Comparison of ENCODE assay signal across 16 cellular contexts in the genomic region with DNA sequence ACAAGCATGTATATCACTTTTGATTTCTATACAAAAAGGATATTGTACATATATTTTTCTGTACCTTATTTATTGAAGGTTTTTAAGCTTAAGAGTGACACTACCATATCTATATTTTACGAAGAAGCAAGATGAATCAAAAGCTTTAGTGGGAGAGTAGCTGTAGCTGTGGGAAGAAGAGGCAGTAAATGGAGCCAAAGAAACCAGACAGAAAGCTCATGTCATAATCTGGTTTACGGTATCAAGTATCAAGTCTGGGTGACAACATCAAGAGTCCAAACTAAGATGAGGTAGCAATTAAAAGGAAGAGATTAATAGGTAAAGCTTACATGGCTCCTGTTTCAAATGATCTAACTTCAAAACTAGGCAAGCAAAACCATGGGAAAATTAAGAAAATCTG. TPM values are rescaled to one million over a fixed set of nuclear protein-coding genes. Genes with fewer than 3 reads are reported as not detected.
A peak's percentile ranks its signal among the peaks of the same experiment; 100 is the strongest.
DNase-seq lines count a peak whose midpoint lies in the region; ATAC-seq and TF ChIP-seq lines count a peak whose summit lies in the region.
"Had no signal": no experiment of that assay in that cellular context is flagged by ENCODE, and none has a peak within 500 bp of the region (broad histone marks: within the 10 kb centered on the region; RNA-seq: fewer than 3 reads in every experiment).

No MANE protein-coding gene starts in this region.

- no peaks in the 10 kb centered on the region for H3K79me1 ChIP-seq in trophoblast cell (ENCODE audit: low read length)

- no peaks in the 10 kb centered on the region for H3K9me3 Mint-ChIP-seq in activated naive CD4-positive, alpha-beta T cell treated with anti-CD3 and anti-CD28 coated beads, Interleukin-2, amount 50 U/mL, for 24 hours
- no peaks in the 10 kb centered on the region for H3K9me3 Mint-ChIP-seq in activated naive CD4-positive, alpha-beta T cell treated with anti-CD3 and anti-CD28 coated beads, Interleukin-2, amount 50 U/mL, for 72 hours
- H3K9me3 Mint-ChIP-seq in CD14-positive monocyte: peaks cover 1 to 12% (median 6%) of the 10 kb centered on the region in 7 donors
- H3K9me3 Mint-ChIP-seq: neural progenitor cell had no signal

- H3K18ac ChIP-seq in trophoblast cell (ENCODE audit: low read length): no peak overlapping the region

- no peak for ATAC-seq in activated naive CD4-positive, alpha-beta T cell treated with anti-CD3 and anti-CD28 coated beads, Interleukin-2, amount 50 U/mL, for 72 hours
- no peak for ATAC-seq in lower lobe of right lung
- no peak for ATAC-seq in thoracic aorta (ENCODE audit: insufficient number of reproducible peaks, low FRiP score, low read depth)

- no peak overlapping the region for H3K4me2 ChIP-seq in trophoblast cell (ENCODE audit: low read length)
- H3K4me2 ChIP-seq: neural progenitor cell had no signal

- H4K8ac ChIP-seq in trophoblast cell (ENCODE audit: low read depth, low read length): no peak overlapping the region

- H2BK5ac ChIP-seq in trophoblast cell (ENCODE audit: low read depth, low read length, poor library complexity): no peak overlapping the region

- TF ChIP-seq CTCF in lower lobe of right lung (IDR thresholded peaks at IDR 0.05) (no peak), thoracic aorta (IDR thresholded peaks at IDR 0.05) (no peak), CD14-positive monocyte (IDR thresholded peaks at IDR 0.05) (no peak)

- WGBS in trophoblast cell (ENCODE audit: extremely low coverage, insufficient coverage, insufficient read length): no CpG with 5 or more reads among the region's 2 CpGs

- H2AFZ ChIP-seq in trophoblast cell (ENCODE audit: insufficient read depth, low read length, poor library complexity): no peak overlapping the region
- H2AFZ ChIP-seq: neural progenitor cell had no signal

- H3K23ac ChIP-seq in trophoblast cell (ENCODE audit: low read length): no peak overlapping the region

- peaks cover 17% of the 10 kb centered on the region for H3K4me1 Mint-ChIP-seq in activated naive CD4-positive, alpha-beta T cell treated with anti-CD3 and anti-CD28 coated beads, Interleukin-2, amount 50 U/mL, for 24 hours
- peaks cover 3% of the 10 kb centered on the region for H3K4me1 Mint-ChIP-seq in CD14-positive monocyte
- H3K4me1 Mint-ChIP-seq: neural progenitor cell had no signal

- no peak overlapping the region for H3K14ac ChIP-seq in trophoblast cell (ENCODE audit: low read length)

- H3K4me3 ChIP-seq in adipocyte (ENCODE audit: low read length): peak overlapping the region; percentile 79
- H3K4me3 ChIP-seq in lower lobe of right lung: peak overlapping the region; percentile 29
- H3K4me3 ChIP-seq in thoracic aorta: peak overlapping the region; percentile 68
- no peak overlapping the region for H3K4me3 ChIP-seq in trophoblast cell (ENCODE audit: low read depth, low read length)
- H3K4me3 ChIP-seq: neural progenitor cell had no signal

- peaks cover 38% of the 10 kb centered on the region for H3K36me3 Mint-ChIP-seq in activated naive CD4-positive, alpha-beta T cell treated with anti-CD3 and anti-CD28 coated beads, Interleukin-2, amount 50 U/mL, for 24 hours
- H3K36me3 Mint-ChIP-seq in activated naive CD4-positive, alpha-beta T cell treated with anti-CD3 and anti-CD28 coated beads, Interleukin-2, amount 50 U/mL, for 72 hours: peaks cover 18 to 37% of the 10 kb centered on the region in 2 donors
- H3K36me3 Mint-ChIP-seq in CD14-positive monocyte: peaks cover 22 to 23% of the 10 kb centered on the region in 2 donors

- no peak overlapping the region for H2BK12ac ChIP-seq in trophoblast cell (ENCODE audit: low read length)

- no peak overlapping the region for H2BK120ac ChIP-seq in trophoblast cell (ENCODE audit: insufficient read depth, low read length, poor library complexity)

- H3K9ac ChIP-seq in adipocyte (ENCODE audit: low read length) (no peak overlapping the region), trophoblast cell (ENCODE audit: low read length) (no peak overlapping the region)
- H3K9ac ChIP-seq: neural progenitor cell had no signal

- intact Hi-C loops in lower lobe of right lung (cut with DNase I) (no loop called here), CD14-positive monocyte (cut with micrococcal nuclease) (no loop called here)

- no peaks in the 10 kb centered on the region for H3K79me2 ChIP-seq in trophoblast cell (ENCODE audit: control insufficient read depth, insufficient read depth, low read length, poor library complexity)

- H3K4me1 ChIP-seq in adipocyte (ENCODE audit: control insufficient read depth, insufficient read depth, low read length): peaks cover 6% of the 10 kb centered on the region
- no peaks in the 10 kb centered on the region for H3K4me1 ChIP-seq in lower lobe of right lung
- H3K4me1 ChIP-seq in thoracic aorta (ENCODE audit: control insufficient read depth in 1 of 2, low read depth in 2 of 2): peaks cover 6 to 7% of the 10 kb centered on the region in 2 donors
- H3K4me1 ChIP-seq in trophoblast cell (ENCODE audit: control insufficient read depth in 1 of 2, insufficient read depth in 2 of 2, low read length in 2 of 2): no peaks in the 10 kb centered on the region
- H3K4me1 ChIP-seq: neural progenitor cell had no signal

- no peaks in the 10 kb centered on the region for H3K27me3 Mint-ChIP-seq in activated naive CD4-positive, alpha-beta T cell treated with anti-CD3 and anti-CD28 coated beads, Interleukin-2, amount 50 U/mL, for 24 hours
- H3K27me3 Mint-ChIP-seq in CD14-positive monocyte (ENCODE audit: low read depth in 3 of 3): peaks cover 0 to 3% (median 2%) of the 10 kb centered on the region in 3 donors
- H3K27me3 Mint-ChIP-seq: CD4-positive, CD25-positive, alpha-beta regulatory T cell had no signal

- H4K12ac ChIP-seq in trophoblast cell (ENCODE audit: low read depth, low read length): no peak overlapping the region

- H3K9me3 ChIP-seq in adipocyte (ENCODE audit: control insufficient read depth, low read length) (no peaks in the 10 kb centered on the region), lower lobe of right lung (no peaks in the 10 kb centered on the region), thoracic aorta (no peaks in the 10 kb centered on the region), trophoblast cell (ENCODE audit: insufficient read depth, low read depth, low read length) (no peaks in the 10 kb centered on the region)

- no peak overlapping the region for H4K91ac ChIP-seq in trophoblast cell (ENCODE audit: low read depth, low read length)

- H3K4ac ChIP-seq in trophoblast cell (ENCODE audit: low read depth, low read length): no peak overlapping the region

- no peak overlapping the region for H2AK5ac ChIP-seq in trophoblast cell (ENCODE audit: low read length)

- no peak for DNase-seq in activated naive CD4-positive, alpha-beta T cell treated with anti-CD3 and anti-CD28 coated beads, Interleukin-2, amount 50 U/mL, for 72 hours (ENCODE audit: low spot score in 2 of 2)
- no peak for DNase-seq in adipocyte (ENCODE audit: low read depth)
- no peak for DNase-seq in lower lobe of right lung
- DNase-seq in thoracic aorta (ENCODE audit: low spot score): no peak
- DNase-seq in trophoblast cell: no peak
- no peak for DNase-seq in CD14-positive monocyte (ENCODE audit: low spot score)
- DNase-seq in DMS 273 treated with DMSO at 0.1 percent for 48 hours (lab: John Stamatoyannopoulos, UW): no peak
- DNase-seq: activated effector memory CD4-positive, alpha-beta T cell treated with Interleukin-2 at 50 U/mL for 16 hours; aorta; KBM-7; NCI-H1105; retina; SW 1271 had no signal

- H3K27ac ChIP-seq in lower lobe of right lung (no peak overlapping the region), thoracic aorta (no peak overlapping the region), trophoblast cell (ENCODE audit: low read depth, low read length) (no peak overlapping the region)
- H3K27ac ChIP-seq: neural progenitor cell had no signal

- H3K4me3 Mint-ChIP-seq in activated naive CD4-positive, alpha-beta T cell treated with anti-CD3 and anti-CD28 coated beads, Interleukin-2, amount 50 U/mL, for 24 hours: no peak overlapping the region
- no peak overlapping the region for H3K4me3 Mint-ChIP-seq in CD14-positive monocyte
- H3K4me3 Mint-ChIP-seq: neural progenitor cell had no signal

- H3K36me3 ChIP-seq in adipocyte (ENCODE audit: control insufficient read depth, insufficient read depth, low read length, severe bottlenecking) (no peaks in the 10 kb centered on the region), lower lobe of right lung (no peaks in the 10 kb centered on the region), thoracic aorta (no peaks in the 10 kb centered on the region), trophoblast cell (ENCODE audit: control insufficient read depth in 1 of 2, insufficient read depth in 2 of 2, low read length in 2 of 2) (no peaks in the 10 kb centered on the region)

- H3K27me3 ChIP-seq in adipocyte (replicated peaks; ENCODE audit: control insufficient read depth, insufficient read depth, low read length) (no peaks in the 10 kb centered on the region), lower lobe of right lung (ENCODE audit: low read depth) (no peaks in the 10 kb centered on the region), thoracic aorta (replicated peaks; ENCODE audit: insufficient read depth) (no peaks in the 10 kb centered on the region), trophoblast cell (ENCODE audit: insufficient read depth, low read length) (no peaks in the 10 kb centered on the region)
- H3K27me3 ChIP-seq: neural progenitor cell had no signal

- peak overlapping the region; percentile 3 for H3K27ac Mint-ChIP-seq in activated naive CD4-positive, alpha-beta T cell treated with anti-CD3 and anti-CD28 coated beads, Interleukin-2, amount 50 U/mL, for 24 hours
- no peak overlapping the region for H3K27ac Mint-ChIP-seq in activated naive CD4-positive, alpha-beta T cell treated with anti-CD3 and anti-CD28 coated beads, Interleukin-2, amount 50 U/mL, for 72 hours
- H3K27ac Mint-ChIP-seq in CD14-positive monocyte: no peak overlapping the region
- H3K27ac Mint-ChIP-seq: neural progenitor cell had no signal

RNA-seq across cellular contexts. Expression of a gene that starts 54.8 kb away (rescaled TPM):
- 10 to 100 TPM; 22.0 to 26.2 TPM for total RNA-seq in activated naive CD4-positive, alpha-beta T cell treated with anti-CD3 and anti-CD28 coated beads, Interleukin-2, amount 50 U/mL, for 72 hours
- 11.6 TPM for total RNA-seq in lower lobe of right lung
- 10 to 100 TPM; 17.2 to 35.6 TPM for total RNA-seq in thoracic aorta
- polyA plus RNA-seq in trophoblast cell (2013): 6.6 and 6.9 TPM in 2 replicates
- 1 to 10 TPM in 1 of 2 donors, under 1 TPM in 1; 0.73 to 1.0 TPM for polyA plus RNA-seq in CD14-positive monocyte
